ENCODE assay signal across 8 cellular contexts in the genomic region with DNA sequence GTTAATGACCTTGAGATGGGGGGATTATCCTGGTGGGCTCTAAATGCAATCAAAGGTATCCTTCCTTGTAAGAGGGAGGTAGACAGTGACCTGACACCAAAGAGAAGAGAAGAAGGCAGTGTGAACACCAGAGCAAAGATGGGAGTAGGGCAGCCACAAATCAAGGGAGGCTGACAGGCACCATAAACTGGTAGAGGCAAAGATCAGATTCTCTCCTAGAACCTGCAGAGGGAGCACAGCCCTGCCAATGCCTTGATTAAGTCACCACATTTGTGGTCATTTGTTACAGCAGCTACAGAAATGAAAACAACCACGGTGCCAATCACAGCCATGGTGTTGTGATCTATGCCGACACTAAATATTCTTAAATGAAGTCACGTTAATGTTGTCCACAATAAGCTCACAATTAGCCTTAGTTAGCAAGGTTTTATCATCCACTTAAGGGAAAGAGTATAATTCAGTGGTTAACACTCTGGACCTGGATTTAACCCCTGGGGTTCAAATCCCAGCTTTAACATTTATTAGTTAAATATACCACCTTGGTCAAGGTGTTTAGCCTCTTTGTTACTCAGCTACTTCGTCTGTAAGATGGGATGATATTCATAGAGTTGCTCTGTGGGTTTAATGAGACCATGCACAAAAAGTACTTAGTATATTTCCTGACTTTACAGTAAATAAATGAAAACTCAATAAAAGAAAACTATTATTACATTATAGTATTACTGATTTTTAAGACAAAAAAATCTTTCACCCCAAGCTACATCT.
A peak's percentile ranks its signal among the peaks of the same experiment; 100 is the strongest.
DNase-seq lines count a peak whose midpoint lies in the region; ATAC-seq and TF ChIP-seq lines count a peak whose summit lies in the region.

No MANE protein-coding gene starts in this region.

- peak overlapping the region; percentile 89 for H4K5ac ChIP-seq in IMR-90 (ENCODE audit: low read depth, low read length)

- H4K8ac ChIP-seq in IMR-90 (ENCODE audit: low read depth in 2 of 2, low read length in 2 of 2): peak overlapping the region in 1 of 2 experiments; percentile 82; a peak in 2 of 4 replicates

- H3K4me1 ChIP-seq in IMR-90 (ENCODE audit: control insufficient read depth, insufficient read depth, low read length) (peaks cover 23% of the 10 kb centered on the region), adrenal gland (replicated peaks in 1 of 2) (peaks cover 11 to 58% of the 10 kb centered on the region in 2 donors), tibial nerve (peaks cover 0 to 66% (median 27%) of the 10 kb centered on the region in 4 donors)

- H2BK15ac ChIP-seq in IMR-90 (ENCODE audit: low read depth, low read length): peak overlapping the region; percentile 71

- H3K23ac ChIP-seq in IMR-90 (ENCODE audit: low read depth, low read length): peak overlapping the region; percentile 28; the same call in 1 of the 2 replicates

- H4K91ac ChIP-seq in IMR-90 (ENCODE audit: insufficient read depth, low read depth, low read length): peak overlapping the region; percentile 85

- no peaks in the 10 kb centered on the region for H3K36me3 Mint-ChIP-seq in activated T-helper 1 cell treated with anti-CD3 and anti-CD28 coated beads, Interleukin-12 subunit alpha, Interleukin-12 subunit beta, Interleukin-2, Interleukin-4 antibody, amounts not matched to agents 30 ng/mL and 10 ng/mL and 1 ng/mL, durations not matched to agents 14 hours and 24 hours and 36 hours (ENCODE audit: low read depth)

- H2BK120ac ChIP-seq in IMR-90 (ENCODE audit: low read depth, low read length): peak overlapping the region; percentile 86

- peak overlapping the region; percentile 75 for H3K4me2 ChIP-seq in IMR-90 (ENCODE audit: low read depth, low read length)

- H3K56ac ChIP-seq in IMR-90 (ENCODE audit: extremely low read depth, insufficient read depth, low read length): peak overlapping the region; percentile 51; the same call in 1 of the 2 replicates

- WGBS in IMR-90 (ENCODE audit: extremely low coverage in 2 of 2, insufficient read length in 1 of 2), 2 experiments: no CpG with 5 or more reads among the region's 4 CpGs
- WGBS in adrenal gland, 4 donors: 73 to 94% (median 83%) methylated on average over 4 of the region's 4 CpGs
- 69 to 72% methylated on average over 4 of the region's 4 CpGs for WGBS in tibial nerve, 2 donors

- peak; percentile 19; the same call in 1 of the 2 replicates for TF ChIP-seq CTCF in 22Rv1 (IDR thresholded peaks at IDR 0.05)
- peak; percentile 20; the same call in 1 of the 2 replicates for TF ChIP-seq CTCF in GM12875 (IDR thresholded peaks at IDR 0.05; ENCODE audit: borderline replicate concordance, insufficient read depth, low read depth, low read length)
- TF ChIP-seq CTCF in IMR-90 (conservative IDR thresholded peaks at IDR 0.05; ENCODE audit: low read depth, low read length): peak; percentile 39
- peak; percentile 42 for TF ChIP-seq CTCF in astrocyte of the cerebellum (IDR thresholded peaks at IDR 0.05; ENCODE audit: low read depth, low read length, missing control alignments)
- peak in 2 of 6 experiments; percentile 10 to 16 for TF ChIP-seq CTCF in adrenal gland (IDR thresholded peaks at IDR 0.05)
- peak in 2 of 5 experiments; percentile 25 to 26 for TF ChIP-seq CTCF in tibial nerve (IDR thresholded peaks at IDR 0.05)

- peaks cover 7% of the 10 kb centered on the region for H3K4me1 Mint-ChIP-seq in activated T-helper 1 cell treated with anti-CD3 and anti-CD28 coated beads, Interleukin-12 subunit alpha, Interleukin-12 subunit beta, Interleukin-2, Interleukin-4 antibody, amounts not matched to agents 30 ng/mL and 10 ng/mL and 1 ng/mL, durations not matched to agents 14 hours and 24 hours and 36 hours (ENCODE audit: low read depth)

- intact Hi-C loops in IMR-90 (cut with micrococcal nuclease) (loop anchor here (1.0 to 5.0 kb wide), 4 partner anchors 54 to 134 kb away; no protein-coding TSS in a partner anchor), adrenal gland (cut with DNase I) (no loop called here)
- intact Hi-C loops in activated T-helper 1 cell treated with anti-CD3 and anti-CD28 coated beads, Interleukin-12 subunit alpha, Interleukin-12 subunit beta, Interleukin-2, Interleukin-4 antibody, amounts not matched to agents 30 ng/mL and 10 ng/mL and 1 ng/mL, durations not matched to agents 14 hours and 24 hours and 36 hours (cut with micrococcal nuclease): no loop called here

- peak overlapping the region; percentile 92 for H3K18ac ChIP-seq in IMR-90 (ENCODE audit: low read depth, low read length)

- no peak overlapping the region for H3K27ac ChIP-seq in 22Rv1
- peak overlapping the region; percentile 95; the same call in 1 of the 2 replicates for H3K27ac ChIP-seq in IMR-90 (ENCODE audit: insufficient read depth, low read length)
- H3K27ac ChIP-seq in adrenal gland: peak overlapping the region in 1 of 5 donors; percentile 25
- peak overlapping the region in 2 of 4 donors; percentile 58 to 74 for H3K27ac ChIP-seq in tibial nerve

- peak; percentile 51 for TF ChIP-seq RAD21 in IMR-90 (IDR thresholded peaks at IDR 0.05; ENCODE audit: low read length)

- no peak overlapping the region for H2AK9ac ChIP-seq in IMR-90 (replicated peaks; ENCODE audit: low read depth, low read length, poor library complexity)

- H3K27me3 ChIP-seq in IMR-90 (ENCODE audit: control insufficient read depth, insufficient read depth, low read length) (no peaks in the 10 kb centered on the region), adrenal gland (no peaks in the 10 kb centered on the region), tibial nerve (no peaks in the 10 kb centered on the region)

- ATAC-seq in IMR-90 (ENCODE audit: low read depth): peak; percentile 24

- H3K79me1 ChIP-seq in IMR-90 (ENCODE audit: low read depth in 1 of 2, low read length in 2 of 2): peaks cover 30 to 45% of the 10 kb centered on the region in 2 experiments

- no peaks in the 10 kb centered on the region for H3K27me3 Mint-ChIP-seq in activated T-helper 1 cell treated with anti-CD3 and anti-CD28 coated beads, Interleukin-12 subunit alpha, Interleukin-12 subunit beta, Interleukin-2, Interleukin-4 antibody, amounts not matched to agents 30 ng/mL and 10 ng/mL and 1 ng/mL, durations not matched to agents 14 hours and 24 hours and 36 hours (ENCODE audit: insufficient read depth)

- DNase-seq in IMR-90 (peak; percentile 36), astrocyte of the cerebellum (ENCODE audit: low read depth) (no peak), midbrain (lab: John Stamatoyannopoulos, UW) (peak; percentile 25), adrenal gland (no peak), tibial nerve (ENCODE audit: low spot score in 2 of 2) (no peak)
- no peak for DNase-seq in activated T-helper 1 cell treated with anti-CD3 and anti-CD28 coated beads, Interleukin-12 subunit alpha, Interleukin-12 subunit beta, Interleukin-2, Interleukin-4 antibody, amounts not matched to agents 30 ng/mL and 10 ng/mL and 1 ng/mL, durations not matched to agents 14 hours and 24 hours and 36 hours (ENCODE audit: low spot score)

- H3K14ac ChIP-seq in IMR-90 (replicated peaks; ENCODE audit: low read depth, low read length): peak overlapping the region; percentile 61

- no peak overlapping the region for H3K27ac Mint-ChIP-seq in activated T-helper 1 cell treated with anti-CD3 and anti-CD28 coated beads, Interleukin-12 subunit alpha, Interleukin-12 subunit beta, Interleukin-2, Interleukin-4 antibody, amounts not matched to agents 30 ng/mL and 10 ng/mL and 1 ng/mL, durations not matched to agents 14 hours and 24 hours and 36 hours

- H2BK20ac ChIP-seq in IMR-90 (ENCODE audit: low read depth, low read length): peak overlapping the region; percentile 86

- 0 out of 2 replicates have a peak, but pooled peaks cover 1% of the 10 kb centered on the region for H3K36me3 ChIP-seq in IMR-90 (ENCODE audit: control insufficient read depth, insufficient read depth, low read length)
- H3K36me3 ChIP-seq in adrenal gland (replicated peaks in 1 of 2): no peaks in the 10 kb centered on the region
- H3K36me3 ChIP-seq in tibial nerve: no peaks in the 10 kb centered on the region

- BruUV-seq in IMR-90 (replicated peaks; lab: Mats Ljungman, UMichigan): no TSS peak

- dilution Hi-C loops in IMR-90 (cut with HindIII; ENCODE audit: low sequenced_read_pairs, unreplicated experiment): no loop called here

- POLR2A ChIA-PET in IMR-90 (lab: Charles Lee; ENCODE audit: unreplicated experiment): no interaction called here

- no peak overlapping the region for H2AFZ ChIP-seq in IMR-90 (replicated peaks; ENCODE audit: low read length, poor library complexity)

- H3K9me1 ChIP-seq in IMR-90 (ENCODE audit: insufficient read depth, low read length): peaks cover 12% of the 10 kb centered on the region

- no peak for TF ChIP-seq POLR2A in IMR-90 (IDR thresholded peaks at IDR 0.05; ENCODE audit: low read depth, low read length)
- no peak for TF ChIP-seq POLR2A in adrenal gland (IDR thresholded peaks at IDR 0.05)
- no peak for TF ChIP-seq POLR2A in tibial nerve (IDR thresholded peaks at IDR 0.05)

- H3K9me3 Mint-ChIP-seq in activated T-helper 1 cell treated with anti-CD3 and anti-CD28 coated beads, Interleukin-12 subunit alpha, Interleukin-12 subunit beta, Interleukin-2, Interleukin-4 antibody, amounts not matched to agents 30 ng/mL and 10 ng/mL and 1 ng/mL, durations not matched to agents 14 hours and 24 hours and 36 hours: peaks cover 12% of the 10 kb centered on the region

- peak overlapping the region; percentile 74 for H2AK5ac ChIP-seq in IMR-90 (ENCODE audit: low read depth, low read length)

- in situ Hi-C loops in IMR-90 (cut with MboI; ENCODE audit: low sequenced_read_pairs): no loop called here
- in situ Hi-C loops in astrocyte of the cerebellum (cut with HindIII; ENCODE audit: low sequenced_read_pairs): no loop called here

- H3K4me3 ChIP-seq in GM12875 (ENCODE audit: low read depth, low read length) (no peak overlapping the region), IMR-90 (ENCODE audit: insufficient read depth, low read depth, low read length) (no peak overlapping the region), astrocyte of the cerebellum (ENCODE audit: low read depth, low read length) (no peak overlapping the region), adrenal gland (no peak overlapping the region), tibial nerve (no peak overlapping the region)

- no peak overlapping the region for H3K4me3 Mint-ChIP-seq in activated T-helper 1 cell treated with anti-CD3 and anti-CD28 coated beads, Interleukin-12 subunit alpha, Interleukin-12 subunit beta, Interleukin-2, Interleukin-4 antibody, amounts not matched to agents 30 ng/mL and 10 ng/mL and 1 ng/mL, durations not matched to agents 14 hours and 24 hours and 36 hours

- peak overlapping the region; percentile 51 for H3K9ac ChIP-seq in IMR-90 (ENCODE audit: low read depth, low read length)

- TF ChIP-seq EP300 in tibial nerve (IDR thresholded peaks at IDR 0.05): no peak

- peak overlapping the region; percentile 98 for H2BK5ac ChIP-seq in IMR-90 (ENCODE audit: low read depth, low read length, poor library complexity, severe bottlenecking)

- peak overlapping the region; percentile 86 for H3K4ac ChIP-seq in IMR-90 (ENCODE audit: low read depth, low read length)

- CTCF ChIA-PET in IMR-90 (lab: Yijun Ruan, JAX): interaction anchor here (1.2 kb wide), 1 partner anchor 68 kb away, joined by 3 read pairs; no protein-coding TSS in a partner anchor

- H4K20me1 ChIP-seq in IMR-90 (ENCODE audit: insufficient read depth, low read length): peaks cover 11% of the 10 kb centered on the region; the same call in 1 of the 2 replicates

- H3K9me3 ChIP-seq in IMR-90 (ENCODE audit: control insufficient read depth, insufficient read depth, low read length) (no peaks in the 10 kb centered on the region), adrenal gland (replicated peaks in 1 of 3) (no peaks in the 10 kb centered on the region), tibial nerve (peaks cover 0 to 4% (median 0%) of the 10 kb centered on the region in 4 donors)

Comparison
In these comparisons a context has a peak if more than half of its experiments do, and no peak if none do; other contexts are left out.
1. DNase-seq: peak in IMR-90 (single experiment) and midbrain (single experiment); none in astrocyte of the cerebellum (single experiment), activated T-helper 1 cell treated with anti-CD3 and anti-CD28 coated beads, Interleukin-12 subunit alpha, Interleukin-12 subunit beta, Interleukin-2, Interleukin-4 antibody, amounts not matched to agents 30 ng/mL and 10 ng/mL and 1 ng/mL, durations not matched to agents 14 hours and 24 hours and 36 hours (single experiment), adrenal gland (0 of 7) and tibial nerve (0 of 2).